ENCODE assay signal across 26 cellular contexts in the genomic region with DNA sequence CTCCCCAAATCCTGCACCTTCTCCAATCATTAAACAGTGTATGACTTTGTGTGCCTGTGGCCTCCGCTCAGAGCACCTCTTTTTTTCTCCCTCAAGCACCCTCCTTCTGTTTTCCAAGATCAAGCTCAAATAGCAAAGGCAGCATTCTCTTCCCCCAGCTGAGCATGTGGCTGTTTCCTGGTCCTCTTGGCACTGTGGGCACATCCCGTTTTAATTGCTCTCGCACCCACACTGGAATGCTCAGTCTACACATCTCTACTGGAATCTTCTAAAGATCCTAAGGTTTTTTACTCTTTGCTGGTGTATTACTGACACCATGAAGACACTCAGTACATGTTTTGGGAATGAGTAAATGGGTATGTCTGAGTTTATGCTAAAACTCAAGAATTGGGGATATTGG.
A peak's percentile ranks its signal among the peaks of the same experiment; 100 is the strongest.
DNase-seq lines count a peak whose midpoint lies in the region; ATAC-seq lines count a peak whose summit lies in the region.
"Had no signal": no experiment of that assay in that cellular context is flagged by ENCODE, and none has a peak within 500 bp of the region (broad histone marks: within the 10 kb centered on the region; RNA-seq: fewer than 3 reads in every experiment).

No MANE protein-coding gene starts in this region.

- intact Hi-C loops in dendritic cell treated with granulocyte-macrophage colony-stimulating factor and Interleukin-4, amounts not matched to agents 40 ng/mL and 50 ng/mL, for 4 days (cut with micrococcal nuclease) = loop anchor here (10.0 kb wide), 1 partner anchor 127 kb away; no protein-coding TSS in a partner anchor

- H3K27me3 Mint-ChIP-seq in activated naive CD8-positive, alpha-beta T cell treated with anti-CD3 and anti-CD28 coated beads for 36 hours = peaks cover 3% of the 10 kb centered on the region
- H3K27me3 Mint-ChIP-seq in activated naive CD8-positive, alpha-beta T cell treated with anti-CD3 and anti-CD28 coated beads, Interleukin-2, amount 50 U/mL, for 24 hours = peaks cover 7% of the 10 kb centered on the region
- H3K27me3 Mint-ChIP-seq in dendritic cell treated with granulocyte-macrophage colony-stimulating factor and Interleukin-4, amounts not matched to agents 40 ng/mL and 50 ng/mL, for 4 days = no peaks in the 10 kb centered on the region

- H3K4me1 Mint-ChIP-seq in activated naive CD8-positive, alpha-beta T cell treated with anti-CD3 and anti-CD28 coated beads for 36 hours = peaks cover 4% of the 10 kb centered on the region
- H3K4me1 Mint-ChIP-seq in activated naive CD8-positive, alpha-beta T cell treated with anti-CD3 and anti-CD28 coated beads, Interleukin-2, amount 50 U/mL, for 24 hours = peaks cover 2% of the 10 kb centered on the region
- peaks cover 36% of the 10 kb centered on the region for H3K4me1 Mint-ChIP-seq in dendritic cell treated with granulocyte-macrophage colony-stimulating factor and Interleukin-4, amounts not matched to agents 40 ng/mL and 50 ng/mL, for 4 days (ENCODE audit: low read depth)
- H3K4me1 Mint-ChIP-seq: activated CD4-positive, alpha-beta T cell treated with anti-CD3 and anti-CD28 coated beads for 36 hours; brain; H9 had no signal

- no peaks in the 10 kb centered on the region for H3K36me3 Mint-ChIP-seq in activated naive CD8-positive, alpha-beta T cell treated with anti-CD3 and anti-CD28 coated beads for 36 hours
- no peaks in the 10 kb centered on the region for H3K36me3 Mint-ChIP-seq in activated naive CD8-positive, alpha-beta T cell treated with anti-CD3 and anti-CD28 coated beads, Interleukin-2, amount 50 U/mL, for 24 hours (ENCODE audit: low read depth)
- no peaks in the 10 kb centered on the region for H3K36me3 Mint-ChIP-seq in dendritic cell treated with granulocyte-macrophage colony-stimulating factor and Interleukin-4, amounts not matched to agents 40 ng/mL and 50 ng/mL, for 4 days (ENCODE audit: low read depth)
- H3K36me3 Mint-ChIP-seq: brain had no signal

- DNase-seq in activated naive CD8-positive, alpha-beta T cell treated with anti-CD3 and anti-CD28 coated beads for 36 hours = no peak
- DNase-seq in activated naive CD8-positive, alpha-beta T cell treated with anti-CD3 and anti-CD28 coated beads, Interleukin-2, amount 50 U/mL, for 24 hours = no peak
- DNase-seq in M059J (ENCODE audit: low read depth) = peak; percentile 48
- DNase-seq in kidney tubule cell (ENCODE audit: low spot score) = no peak
- no peak for DNase-seq in glomerular visceral epithelial cell (ENCODE audit: extremely low spot score)
- no peak for DNase-seq in ureter (ENCODE audit: low spot score)
- DNase-seq: activated CD4-positive, alpha-beta T cell treated with anti-CD3 and anti-CD28 coated beads for 36 hours; activated CD8-positive, alpha-beta memory T cell treated with anti-CD3 and anti-CD28 coated beads for 24 hours; activated effector memory CD4-positive, alpha-beta T cell treated with anti-CD3 and anti-CD28 coated beads, Interleukin-2, amount 50 U/mL, for 16 hours; activated T-cell treated with anti-CD3 and anti-CD28 coated beads, Interleukin-2, amount 50 U/mL, for 24 hours; BE2C; cerebellar nuclear complex; H9; hippocampal formation; left cardiac atrium; NCI-H1417 treated with DMSO at 0.1 percent for 48 hours; NCI-H2081 treated with DMSO at 0.1 percent for 48 hours; NCI-H526 treated with DMSO at 0.1 percent for 48 hours; SIG-M5; stimulated activated naive CD4-positive, alpha-beta T cell treated with Interleukin-2 at 50 U/mL for 16 hours; upper lobe of right lung had no signal

- H3K4me3 Mint-ChIP-seq in activated naive CD8-positive, alpha-beta T cell treated with anti-CD3 and anti-CD28 coated beads for 36 hours = no peak overlapping the region
- H3K4me3 Mint-ChIP-seq in activated naive CD8-positive, alpha-beta T cell treated with anti-CD3 and anti-CD28 coated beads, Interleukin-2, amount 50 U/mL, for 24 hours = no peak overlapping the region
- no peak overlapping the region for H3K4me3 Mint-ChIP-seq in dendritic cell treated with granulocyte-macrophage colony-stimulating factor and Interleukin-4, amounts not matched to agents 40 ng/mL and 50 ng/mL, for 4 days
- H3K4me3 Mint-ChIP-seq: activated CD4-positive, alpha-beta T cell treated with anti-CD3 and anti-CD28 coated beads for 36 hours; activated T-cell treated with anti-CD3 and anti-CD28 coated beads, Interleukin-2, amount 50 U/mL, for 24 hours; brain; H9 had no signal

- no peaks in the 10 kb centered on the region for H3K9me3 Mint-ChIP-seq in activated naive CD8-positive, alpha-beta T cell treated with anti-CD3 and anti-CD28 coated beads for 36 hours
- H3K9me3 Mint-ChIP-seq in activated naive CD8-positive, alpha-beta T cell treated with anti-CD3 and anti-CD28 coated beads, Interleukin-2, amount 50 U/mL, for 24 hours = no peaks in the 10 kb centered on the region
- no peaks in the 10 kb centered on the region for H3K9me3 Mint-ChIP-seq in dendritic cell treated with granulocyte-macrophage colony-stimulating factor and Interleukin-4, amounts not matched to agents 40 ng/mL and 50 ng/mL, for 4 days
- H3K9me3 Mint-ChIP-seq: activated T-cell treated with anti-CD3 and anti-CD28 coated beads, Interleukin-2, amount 50 U/mL, for 24 hours; H9 had no signal

- no peak for ATAC-seq in activated naive CD8-positive, alpha-beta T cell treated with anti-CD3 and anti-CD28 coated beads, Interleukin-2, amount 50 U/mL, for 24 hours
- ATAC-seq in HG02642 (IDR thresholded peaks at IDR 0.05; ENCODE audit: poor library complexity, unreplicated experiment) = no peak
- ATAC-seq: A549; activated CD4-positive, alpha-beta T cell treated with anti-CD3 and anti-CD28 coated beads for 36 hours; Panc1 had no signal

- peak overlapping the region; percentile 65 for H3K27ac Mint-ChIP-seq in activated naive CD8-positive, alpha-beta T cell treated with anti-CD3 and anti-CD28 coated beads for 36 hours
- H3K27ac Mint-ChIP-seq in activated naive CD8-positive, alpha-beta T cell treated with anti-CD3 and anti-CD28 coated beads, Interleukin-2, amount 50 U/mL, for 24 hours = no peak overlapping the region
- peak overlapping the region; percentile 44 for H3K27ac Mint-ChIP-seq in dendritic cell treated with granulocyte-macrophage colony-stimulating factor and Interleukin-4, amounts not matched to agents 40 ng/mL and 50 ng/mL, for 4 days
- H3K27ac Mint-ChIP-seq: activated CD4-positive, alpha-beta T cell treated with anti-CD3 and anti-CD28 coated beads for 36 hours; activated T-cell treated with anti-CD3 and anti-CD28 coated beads, Interleukin-2, amount 50 U/mL, for 24 hours; H9 had no signal
